ENCODE assay signal across 8 cellular contexts in genomic region chr11:78646564-78647185, GRCh38.
DNase-seq lines count a peak whose midpoint lies in the region; ATAC-seq and TF ChIP-seq lines count a peak whose summit lies in the region.

No MANE protein-coding gene starts in this region.

- WGBS in prostate gland, result 32% methylated on average over 7 of the region's 7 CpGs

- TF ChIP-seq POLR2A in prostate gland (IDR thresholded peaks at IDR 0.05), result no peak

- TF ChIP-seq CTCF in GM13976 (IDR thresholded peaks at IDR 0.05; ENCODE audit: borderline replicate concordance, control extremely low read depth, extremely low read depth, insufficient read depth, missing control alignments), result peak; percentile 76
- TF ChIP-seq CTCF in fibroblast of villous mesenchyme (IDR thresholded peaks at IDR 0.05; ENCODE audit: insufficient read depth, low read depth, low read length), result peak; percentile 83
- peak; percentile 56 to 87 (median 82) for TF ChIP-seq CTCF in prostate gland (IDR thresholded peaks at IDR 0.05)

- H3K27me3 ChIP-seq in prostate gland (replicated peaks; ENCODE audit: insufficient read depth), result no peaks in the 10 kb centered on the region

- H3K4me3 ChIP-seq in fibroblast of villous mesenchyme (ENCODE audit: low read depth, low read length), result no peak overlapping the region
- no peak overlapping the region for H3K4me3 ChIP-seq in prostate gland

- H3K4me1 ChIP-seq in prostate gland (replicated peaks), result no peaks in the 10 kb centered on the region

- no peak overlapping the region for H3K27ac ChIP-seq in prostate gland

- in situ Hi-C loops in GM13976 (cut with MboI; ENCODE audit: low sequenced_read_pairs, unreplicated experiment), result no loop called here

- no peaks in the 10 kb centered on the region for H3K9me3 ChIP-seq in prostate gland

- DNase-seq in GM13976 (ENCODE audit: low spot score) (peak; percentile 60), HuH-7.5 (ENCODE audit: low spot score) (peak; percentile 54), NOMO-1 treated with DMSO at 0.1 percent for 48 hours (lab: John Stamatoyannopoulos, UW; ENCODE audit: unreplicated experiment) (peak; percentile 32), fibroblast of villous mesenchyme (ENCODE audit: low read depth) (peak; percentile 33), prostate gland (ENCODE audit: low spot score) (peak; percentile 69), amniotic stem cell (lab: John Stamatoyannopoulos, UW) (no peak)
- peak; percentile 25 for DNase-seq in activated T-cell treated with anti-CD3 and anti-CD28 coated beads, Interleukin-2, amount 50 U/mL, for 1 hour

- ATAC-seq in GM18520 (IDR thresholded peaks at IDR 0.05; ENCODE audit: unreplicated experiment), result no peak

- no peaks in the 10 kb centered on the region for H3K36me3 ChIP-seq in prostate gland

- intact Hi-C loops in prostate gland (cut with DNase I), result loop anchor here (2.0 to 10.0 kb wide), 5 partner anchors 316 to 846 kb away; no protein-coding TSS in a partner anchor
